Comparison of ENCODE assay signal across 25 cellular contexts in genomic region chr4:165324203-165324917, GRCh38. TPM values are rescaled to one million over a fixed set of nuclear protein-coding genes. Genes with fewer than 3 reads are reported as not detected.
"Had no signal": no experiment of that assay in that cellular context is flagged by ENCODE, and none has a peak within 500 bp of the region (broad histone marks: within the 10 kb centered on the region; RNA-seq: fewer than 3 reads in every experiment).

No MANE protein-coding gene starts in this region.

- H3K4me3 Mint-ChIP-seq: activated CD4-positive, alpha-beta T cell treated with anti-CD3 and anti-CD28 coated beads for 36 hours; activated naive CD4-positive, alpha-beta T cell treated with anti-CD3 and anti-CD28 coated beads for 36 hours; immature natural killer cell; nephron progenitor cell; stimulated activated memory B cell treated with anti-CD40 and anti-IgM and Interleukin-4, amounts not matched to agents 10 μg/mL and 1 μg/mL and 100 μg/mL, for 72 hours; T-helper 1 cell treated with Interleukin-12 subunit alpha and Interleukin-12 subunit beta and Interleukin-4 antibody, amounts not matched to agents 30 μg/mL and 1 μg/mL, for 36 hours had no signal

- H3K27ac Mint-ChIP-seq: activated B cell treated with CpG ODN at 0.5 μM for 24 hours; activated CD4-positive, alpha-beta T cell treated with anti-CD3 and anti-CD28 coated beads for 36 hours; activated naive CD4-positive, alpha-beta T cell treated with anti-CD3 and anti-CD28 coated beads for 36 hours; activated naive CD8-positive, alpha-beta T cell treated with anti-CD3 and anti-CD28 coated beads, Interleukin-2, amount 10 ng/mL, durations not matched to agents 7 days and 5 days; nephron progenitor cell; stimulated activated memory B cell treated with anti-CD40 and anti-IgM and Interleukin-4, amounts not matched to agents 10 μg/mL and 1 μg/mL and 100 μg/mL, for 72 hours; T-helper 1 cell treated with Interleukin-12 subunit alpha and Interleukin-12 subunit beta and Interleukin-4 antibody, amounts not matched to agents 30 μg/mL and 1 μg/mL, for 36 hours had no signal

- H3K4me3 ChIP-seq: stomach, upper lobe of right lung had no signal

- H3K27me3 Mint-ChIP-seq: activated B cell treated with CpG ODN at 0.5 μM for 24 hours; activated CD4-positive, alpha-beta T cell treated with anti-CD3 and anti-CD28 coated beads for 36 hours; activated naive CD8-positive, alpha-beta T cell treated with anti-CD3 and anti-CD28 coated beads, Interleukin-2, amount 10 ng/mL, durations not matched to agents 7 days and 5 days; stimulated activated memory B cell treated with anti-CD40 and anti-IgM and Interleukin-4, amounts not matched to agents 10 μg/mL and 1 μg/mL and 100 μg/mL, for 72 hours had no signal

- H3K9me3 Mint-ChIP-seq: activated B cell treated with CpG ODN at 0.5 μM for 24 hours; activated naive CD4-positive, alpha-beta T cell treated with anti-CD3 and anti-CD28 coated beads for 36 hours; activated naive CD8-positive, alpha-beta T cell treated with anti-CD3 and anti-CD28 coated beads, Interleukin-2, amount 10 ng/mL, durations not matched to agents 7 days and 5 days; immature natural killer cell; stimulated activated memory B cell treated with anti-CD40 and anti-IgM and Interleukin-4, amounts not matched to agents 10 μg/mL and 1 μg/mL and 100 μg/mL, for 72 hours; T-helper 1 cell treated with Interleukin-12 subunit alpha and Interleukin-12 subunit beta and Interleukin-4 antibody, amounts not matched to agents 30 μg/mL and 1 μg/mL, for 36 hours had no signal

- H3K9me3 ChIP-seq: stomach, upper lobe of right lung had no signal

- H3K27ac ChIP-seq: stomach, upper lobe of right lung had no signal

- H3K27me3 ChIP-seq: stomach, upper lobe of right lung had no signal

- ATAC-seq: activated CD4-positive, alpha-beta T cell treated with anti-CD3 and anti-CD28 coated beads for 36 hours; left lobe of liver; sciatic nerve; stimulated activated memory B cell treated with anti-CD40 and anti-IgM and Interleukin-4, amounts not matched to agents 10 μg/mL and 1 μg/mL and 100 μg/mL, for 72 hours; upper lobe of right lung had no signal

- H3K36me3 ChIP-seq: upper lobe of right lung had no signal

- DNase-seq: activated B cell treated with CpG ODN at 0.5 μM for 24 hours; activated CD4-positive, alpha-beta T cell treated with anti-CD3 and anti-CD28 coated beads for 36 hours; activated CD4-positive, alpha-beta T cell treated with anti-CD3 and anti-CD28 coated beads, Interleukin-2, amount 50 U/mL, for 4 hours; activated CD8-positive, alpha-beta memory T cell treated with anti-CD3 and anti-CD28 coated beads for 24 hours; activated CD8-positive, alpha-beta memory T cell treated with anti-CD3 and anti-CD28 coated beads, Interleukin-2, amount 50 U/mL, for 4 hours; activated effector memory CD4-positive, alpha-beta T cell treated with Interleukin-2 at 50 U/mL for 16 hours; activated naive CD4-positive, alpha-beta T cell treated with anti-CD3 and anti-CD28 coated beads for 36 hours; activated naive CD8-positive, alpha-beta T cell treated with anti-CD3 and anti-CD28 coated beads, Interleukin-2, amount 10 ng/mL, durations not matched to agents 7 days and 5 days; activated T-cell treated with anti-CD3 and anti-CD28 coated beads, Interleukin-2, amount 50 U/mL, for 48 hours; amniotic stem cell; cortex of kidney; erythroblast; foreskin fibroblast; immature natural killer cell; nephron progenitor cell; nucleus accumbens; small intestine; stimulated activated CD4-positive, alpha-beta T cell treated with anti-CD3 and anti-CD28 coated beads, Interleukin-15, amount 100 ng/mL, for 24 hours; stomach; T1000; upper lobe of right lung had no signal

RNA-seq across cellular contexts. Expression of gene CPE, which starts 54.4 kb away (rescaled TPM):
- total RNA-seq: activated B cell treated with CpG ODN at 0.5 μM for 24 hours; activated CD4-positive, alpha-beta T cell treated with anti-CD3 and anti-CD28 coated beads for 36 hours; activated naive CD8-positive, alpha-beta T cell treated with anti-CD3 and anti-CD28 coated beads, Interleukin-2, amount 10 ng/mL, durations not matched to agents 7 days and 5 days had no signal
- polyA plus RNA-seq: immature natural killer cell had no signal
